2 cellular contexts compared by ENCODE assay signal in the genomic region with DNA sequence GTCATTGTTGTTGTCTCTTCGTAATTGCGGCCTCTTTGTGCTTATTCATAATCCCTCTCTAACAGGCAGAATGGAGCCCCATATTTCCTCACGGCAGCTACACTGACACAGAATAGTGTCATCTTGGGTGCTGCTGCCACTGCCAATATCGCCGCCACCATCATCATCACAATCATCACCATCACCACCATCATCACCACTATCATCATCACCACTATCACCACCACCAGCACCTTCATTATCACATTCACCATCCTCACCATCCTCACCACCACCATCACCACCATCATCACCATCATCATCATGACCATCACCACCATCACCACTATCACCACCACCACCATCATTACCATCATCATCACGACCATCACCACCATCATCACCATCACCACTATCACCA.
TF ChIP-seq lines count a peak whose summit lies in the region.

No MANE protein-coding gene starts in this region.

TF ChIP-seq in WTC11, 78 proteins besides CTCF, POLR2A, EP300 and RAD21 (continued from another document):
- TF ChIP-seq, protein P1, sequence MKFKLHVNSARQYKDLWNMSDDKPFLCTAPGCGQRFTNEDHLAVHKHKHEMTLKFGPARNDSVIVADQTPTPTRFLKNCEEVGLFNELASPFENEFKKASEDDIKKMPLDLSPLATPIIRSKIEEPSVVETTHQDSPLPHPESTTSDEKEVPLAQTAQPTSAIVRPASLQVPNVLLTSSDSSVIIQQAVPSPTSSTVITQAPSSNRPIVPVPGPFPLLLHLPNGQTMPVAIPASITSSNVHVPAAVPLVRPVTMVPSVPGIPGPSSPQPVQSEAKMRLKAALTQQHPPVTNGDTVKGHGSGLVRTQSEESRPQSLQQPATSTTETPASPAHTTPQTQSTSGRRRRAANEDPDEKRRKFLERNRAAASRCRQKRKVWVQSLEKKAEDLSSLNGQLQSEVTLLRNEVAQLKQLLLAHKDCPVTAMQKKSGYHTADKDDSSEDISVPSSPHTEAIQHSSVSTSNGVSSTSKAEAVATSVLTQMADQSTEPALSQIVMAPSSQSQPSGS (CRISPR knock-in tag; IDR thresholded peaks at IDR 0.05; ENCODE audit: borderline replicate concordance, low read depth): no peak
- no peak for TF ChIP-seq CBFB (CRISPR knock-in tag; IDR thresholded peaks at IDR 0.05; ENCODE audit: low read depth)
- no peak for TF ChIP-seq NFATC4 (CRISPR knock-in tag; IDR thresholded peaks at IDR 0.05)
- no peak for TF ChIP-seq RELA (CRISPR knock-in tag; IDR thresholded peaks at IDR 0.05; ENCODE audit: borderline replicate concordance)
- TF ChIP-seq, protein P2, sequence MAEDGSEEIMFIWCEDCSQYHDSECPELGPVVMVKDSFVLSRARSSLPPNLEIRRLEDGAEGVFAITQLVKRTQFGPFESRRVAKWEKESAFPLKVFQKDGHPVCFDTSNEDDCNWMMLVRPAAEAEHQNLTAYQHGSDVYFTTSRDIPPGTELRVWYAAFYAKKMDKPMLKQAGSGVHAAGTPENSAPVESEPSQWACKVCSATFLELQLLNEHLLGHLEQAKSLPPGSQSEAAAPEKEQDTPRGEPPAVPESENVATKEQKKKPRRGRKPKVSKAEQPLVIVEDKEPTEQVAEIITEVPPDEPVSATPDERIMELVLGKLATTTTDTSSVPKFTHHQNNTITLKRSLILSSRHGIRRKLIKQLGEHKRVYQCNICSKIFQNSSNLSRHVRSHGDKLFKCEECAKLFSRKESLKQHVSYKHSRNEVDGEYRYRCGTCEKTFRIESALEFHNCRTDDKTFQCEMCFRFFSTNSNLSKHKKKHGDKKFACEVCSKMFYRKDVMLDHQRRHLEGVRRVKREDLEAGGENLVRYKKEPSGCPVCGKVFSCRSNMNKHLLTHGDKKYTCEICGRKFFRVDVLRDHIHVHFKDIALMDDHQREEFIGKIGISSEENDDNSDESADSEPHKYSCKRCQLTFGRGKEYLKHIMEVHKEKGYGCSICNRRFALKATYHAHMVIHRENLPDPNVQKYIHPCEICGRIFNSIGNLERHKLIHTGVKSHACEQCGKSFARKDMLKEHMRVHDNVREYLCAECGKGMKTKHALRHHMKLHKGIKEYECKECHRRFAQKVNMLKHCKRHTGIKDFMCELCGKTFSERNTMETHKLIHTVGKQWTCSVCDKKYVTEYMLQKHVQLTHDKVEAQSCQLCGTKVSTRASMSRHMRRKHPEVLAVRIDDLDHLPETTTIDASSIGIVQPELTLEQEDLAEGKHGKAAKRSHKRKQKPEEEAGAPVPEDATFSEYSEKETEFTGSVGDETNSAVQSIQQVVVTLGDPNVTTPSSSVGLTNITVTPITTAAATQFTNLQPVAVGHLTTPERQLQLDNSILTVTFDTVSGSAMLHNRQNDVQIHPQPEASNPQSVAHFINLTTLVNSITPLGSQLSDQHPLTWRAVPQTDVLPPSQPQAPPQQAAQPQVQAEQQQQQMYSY (CRISPR knock-in tag; IDR thresholded peaks at IDR 0.05): no peak
- TF ChIP-seq, protein P3, sequence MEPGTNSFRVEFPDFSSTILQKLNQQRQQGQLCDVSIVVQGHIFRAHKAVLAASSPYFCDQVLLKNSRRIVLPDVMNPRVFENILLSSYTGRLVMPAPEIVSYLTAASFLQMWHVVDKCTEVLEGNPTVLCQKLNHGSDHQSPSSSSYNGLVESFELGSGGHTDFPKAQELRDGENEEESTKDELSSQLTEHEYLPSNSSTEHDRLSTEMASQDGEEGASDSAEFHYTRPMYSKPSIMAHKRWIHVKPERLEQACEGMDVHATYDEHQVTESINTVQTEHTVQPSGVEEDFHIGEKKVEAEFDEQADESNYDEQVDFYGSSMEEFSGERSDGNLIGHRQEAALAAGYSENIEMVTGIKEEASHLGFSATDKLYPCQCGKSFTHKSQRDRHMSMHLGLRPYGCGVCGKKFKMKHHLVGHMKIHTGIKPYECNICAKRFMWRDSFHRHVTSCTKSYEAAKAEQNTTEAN (CRISPR knock-in tag; IDR thresholded peaks at IDR 0.05): no peak
- TF ChIP-seq ZBTB21 (CRISPR knock-in tag; IDR thresholded peaks at IDR 0.05; ENCODE audit: borderline replicate concordance): no peak
- no peak for TF ChIP-seq ZNF219 (CRISPR knock-in tag; IDR thresholded peaks at IDR 0.05; ENCODE audit: borderline replicate concordance)
- TF ChIP-seq, protein P4, sequence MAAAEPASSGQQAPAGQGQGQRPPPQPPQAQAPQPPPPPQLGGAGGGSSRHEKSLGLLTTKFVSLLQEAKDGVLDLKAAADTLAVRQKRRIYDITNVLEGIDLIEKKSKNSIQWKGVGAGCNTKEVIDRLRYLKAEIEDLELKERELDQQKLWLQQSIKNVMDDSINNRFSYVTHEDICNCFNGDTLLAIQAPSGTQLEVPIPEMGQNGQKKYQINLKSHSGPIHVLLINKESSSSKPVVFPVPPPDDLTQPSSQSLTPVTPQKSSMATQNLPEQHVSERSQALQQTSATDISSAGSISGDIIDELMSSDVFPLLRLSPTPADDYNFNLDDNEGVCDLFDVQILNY (CRISPR knock-in tag; IDR thresholded peaks at IDR 0.05): no peak
- TF ChIP-seq TEAD4 (CRISPR knock-in tag; IDR thresholded peaks at IDR 0.05): no peak

TF ChIP-seq in SK-N-SH treated with all-trans-retinoic acid at 6 μM for 48 hours, 23 proteins besides CTCF, POLR2A, EP300 and RAD21 (continued from another document):
- TF ChIP-seq CSDC2 (CRISPR knock-in tag; IDR thresholded peaks at IDR 0.05): no peak
- no peak for TF ChIP-seq ARNTL (CRISPR knock-in tag; IDR thresholded peaks at IDR 0.05; ENCODE audit: borderline replicate concordance, low read depth)
